ENCODE assay signal across 15 cellular contexts in genomic region chr18:32317651-32318050, GRCh38.
DNase-seq lines count a peak whose midpoint lies in the region; ATAC-seq and TF ChIP-seq lines count a peak whose summit lies in the region.
"Had no signal": no experiment of that assay in that cellular context is flagged by ENCODE, and none has a peak within 500 bp of the region (broad histone marks: within the 10 kb centered on the region; RNA-seq: fewer than 3 reads in every experiment).

No MANE protein-coding gene starts in this region.

- no peak overlapping the region for H3K4me3 Mint-ChIP-seq in natural killer cell
- H3K4me3 Mint-ChIP-seq: activated T-helper 1 cell treated with anti-CD3 and anti-CD28 coated beads, Interleukin-12 subunit alpha, Interleukin-12 subunit beta, Interleukin-2, Interleukin-4 antibody, amounts not matched to agents 30 ng/mL and 10 ng/mL and 1 ng/mL, durations not matched to agents 14 hours and 24 hours and 36 hours; HFFc6; stimulated activated naive CD8-positive, alpha-beta T cell treated with anti-CD3 and anti-CD28 coated beads, Interleukin-15, Interleukin-2, amounts not matched to agents 100 ng/mL and 50 ng/mL, for 24 hours had no signal

- no peaks in the 10 kb centered on the region for H3K4me1 Mint-ChIP-seq in natural killer cell

- peak overlapping the region; percentile 95 for H3K27ac ChIP-seq in ACC112 (ENCODE audit: low read depth, low read length)
- H3K27ac ChIP-seq in SJSA1 = peak overlapping the region; percentile 79
- H3K27ac ChIP-seq in psoas muscle = peak overlapping the region; percentile 12

- no peaks in the 10 kb centered on the region for H3K9me3 Mint-ChIP-seq in natural killer cell
- H3K9me3 Mint-ChIP-seq: activated T-helper 1 cell treated with anti-CD3 and anti-CD28 coated beads, Interleukin-12 subunit alpha, Interleukin-12 subunit beta, Interleukin-2, Interleukin-4 antibody, amounts not matched to agents 30 ng/mL and 10 ng/mL and 1 ng/mL, durations not matched to agents 14 hours and 24 hours and 36 hours; stimulated activated naive CD8-positive, alpha-beta T cell treated with anti-CD3 and anti-CD28 coated beads, Interleukin-15, Interleukin-2, amounts not matched to agents 100 ng/mL and 50 ng/mL, for 24 hours had no signal

- WGBS in psoas muscle, 3 donors = 28 to 46% (median 31%) methylated on average over 4 of the region's 4 CpGs

- H3K27ac Mint-ChIP-seq in natural killer cell = no peak overlapping the region
- H3K27ac Mint-ChIP-seq: activated T-helper 1 cell treated with anti-CD3 and anti-CD28 coated beads, Interleukin-12 subunit alpha, Interleukin-12 subunit beta, Interleukin-2, Interleukin-4 antibody, amounts not matched to agents 30 ng/mL and 10 ng/mL and 1 ng/mL, durations not matched to agents 14 hours and 24 hours and 36 hours; HFFc6; stimulated activated naive CD8-positive, alpha-beta T cell treated with anti-CD3 and anti-CD28 coated beads, Interleukin-15, Interleukin-2, amounts not matched to agents 100 ng/mL and 50 ng/mL, for 24 hours had no signal

- no peaks in the 10 kb centered on the region for H3K9me3 ChIP-seq in SJSA1 (replicated peaks)
- no peaks in the 10 kb centered on the region for H3K9me3 ChIP-seq in psoas muscle

- peak in 1 of 2 experiments; percentile 44 for DNase-seq in SJSA1 (ENCODE audit: low read depth in 1 of 2, low spot score in 2 of 2)
- peak; percentile 67 for DNase-seq in fibroblast of peridontal ligament (ENCODE audit: extremely low read depth)
- no peak for DNase-seq in psoas muscle
- no peak for DNase-seq in SHP77 (lab: John Stamatoyannopoulos, UW)
- no peak for DNase-seq in DMS79 (lab: John Stamatoyannopoulos, UW)
- DNase-seq in natural killer cell = no peak
- DNase-seq: activated CD4-positive, alpha-beta T cell treated with anti-CD3 and anti-CD28 coated beads, Interleukin-2, amount 50 U/mL, for 48 hours; amygdala; NCI-H2081; right cardiac atrium had no signal

- H3K4me1 ChIP-seq in ACC112 (ENCODE audit: control insufficient read depth, insufficient read depth, low read length, unreplicated experiment) = peaks cover 32% of the 10 kb centered on the region
- H3K4me1 ChIP-seq in SJSA1 (replicated peaks) = peaks cover 23% of the 10 kb centered on the region
- peaks cover 7% of the 10 kb centered on the region for H3K4me1 ChIP-seq in psoas muscle

- no peaks in the 10 kb centered on the region for H3K79me2 ChIP-seq in ACC112 (ENCODE audit: control insufficient read depth, insufficient read depth, low read length, unreplicated experiment)

- H2AFZ ChIP-seq in ACC112 (ENCODE audit: low read length, unreplicated experiment) = peak overlapping the region; percentile 76

- H3K4me3 ChIP-seq in ACC112 (ENCODE audit: low read depth, low read length) (peak overlapping the region; percentile 49), SJSA1 (no peak overlapping the region), psoas muscle (no peak overlapping the region)

- TF ChIP-seq CTCF in psoas muscle (IDR thresholded peaks at IDR 0.05) (no peak), natural killer cell (IDR thresholded peaks at IDR 0.05) (no peak)

- H3K36me3 ChIP-seq in ACC112 (ENCODE audit: insufficient read depth, low read length) = no peaks in the 10 kb centered on the region
- no peaks in the 10 kb centered on the region for H3K36me3 ChIP-seq in SJSA1
- H3K36me3 ChIP-seq in psoas muscle (ENCODE audit: insufficient read depth in 1 of 2, low read depth in 1 of 2) = no peaks in the 10 kb centered on the region

- intact Hi-C loops in psoas muscle (cut with DNase I) = loop anchor here in 1 of 2 donors (10.0 kb wide), 1 partner anchor 57 kb away; no protein-coding TSS in a partner anchor
- intact Hi-C loops in natural killer cell (cut with micrococcal nuclease) = no loop called here

- peaks cover 0 to 6% of the 10 kb centered on the region in 2 donors for H3K27me3 Mint-ChIP-seq in natural killer cell (ENCODE audit: low read depth in 2 of 2)

- no peaks in the 10 kb centered on the region for H3K36me3 Mint-ChIP-seq in natural killer cell

- H3K27me3 ChIP-seq in ACC112 (ENCODE audit: insufficient read depth, low read length) = no peaks in the 10 kb centered on the region
- H3K27me3 ChIP-seq in SJSA1 (replicated peaks) = no peaks in the 10 kb centered on the region
- no peaks in the 10 kb centered on the region for H3K27me3 ChIP-seq in psoas muscle (ENCODE audit: insufficient read depth in 3 of 3, low read length in 2 of 3)

- peak in 3 of 4 donors; percentile 27 to 52 (median 46) for ATAC-seq in psoas muscle
- no peak for ATAC-seq in GM21515 (IDR thresholded peaks at IDR 0.05; ENCODE audit: unreplicated experiment)
- ATAC-seq in natural killer cell = no peak

Comparison
In these comparisons a context has a peak if more than half of its experiments do, and no peak if none do; other contexts are left out.
1. H3K27ac ChIP-seq: peak in every context shown above with its lines; median percentile 95 in ACC112; 79 in SJSA1; 12 in psoas muscle.
2. ATAC-seq: peak in psoas muscle (3 of 4); none in GM21515 (single experiment) and natural killer cell (0 of 3).